8 cellular contexts compared by ENCODE assay signal in the genomic region with DNA sequence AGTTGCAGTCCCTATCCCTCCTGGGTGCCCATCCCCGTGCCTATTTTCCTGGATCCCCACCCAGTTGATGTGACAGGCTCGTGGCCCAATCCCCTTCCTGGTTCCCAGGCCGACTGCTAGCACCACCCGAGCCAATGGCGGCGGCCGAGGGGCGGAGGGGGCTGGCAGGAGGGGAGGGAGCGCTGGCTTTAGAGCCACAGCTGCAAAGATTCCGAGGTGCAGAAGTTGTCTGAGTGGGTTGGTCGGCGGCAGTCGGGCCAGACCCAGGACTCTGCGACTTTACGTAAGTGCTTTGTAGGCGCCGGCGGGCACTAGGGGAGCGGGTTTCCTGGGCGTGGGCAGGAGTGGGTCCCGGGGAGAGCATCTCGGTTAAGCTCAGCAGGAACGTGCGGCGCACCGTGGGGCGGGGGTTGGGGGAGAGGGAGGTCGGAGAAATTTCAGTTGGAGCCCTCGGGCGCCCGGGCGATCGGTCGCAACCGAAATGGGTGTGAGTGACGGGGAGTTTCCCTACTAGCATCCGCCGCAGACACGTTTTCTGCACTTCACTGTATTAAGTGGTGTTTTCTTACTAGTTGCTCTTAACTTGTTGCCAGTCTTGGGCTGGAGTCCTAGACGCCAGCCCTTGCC. TPM values are rescaled to one million over a fixed set of nuclear protein-coding genes. Genes with fewer than 3 reads are reported as not detected.
DNase-seq lines count a peak whose midpoint lies in the region; ATAC-seq and TF ChIP-seq lines count a peak whose summit lies in the region.

A gene with protein sequence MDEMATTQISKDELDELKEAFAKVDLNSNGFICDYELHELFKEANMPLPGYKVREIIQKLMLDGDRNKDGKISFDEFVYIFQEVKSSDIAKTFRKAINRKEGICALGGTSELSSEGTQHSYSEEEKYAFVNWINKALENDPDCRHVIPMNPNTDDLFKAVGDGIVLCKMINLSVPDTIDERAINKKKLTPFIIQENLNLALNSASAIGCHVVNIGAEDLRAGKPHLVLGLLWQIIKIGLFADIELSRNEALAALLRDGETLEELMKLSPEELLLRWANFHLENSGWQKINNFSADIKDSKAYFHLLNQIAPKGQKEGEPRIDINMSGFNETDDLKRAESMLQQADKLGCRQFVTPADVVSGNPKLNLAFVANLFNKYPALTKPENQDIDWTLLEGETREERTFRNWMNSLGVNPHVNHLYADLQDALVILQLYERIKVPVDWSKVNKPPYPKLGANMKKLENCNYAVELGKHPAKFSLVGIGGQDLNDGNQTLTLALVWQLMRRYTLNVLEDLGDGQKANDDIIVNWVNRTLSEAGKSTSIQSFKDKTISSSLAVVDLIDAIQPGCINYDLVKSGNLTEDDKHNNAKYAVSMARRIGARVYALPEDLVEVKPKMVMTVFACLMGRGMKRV (plus strand): TSS at position 197 of the 627 bp plus-strand sequence. CDS start 49,077 bp downstream, outside the sequence.

- H3K4me1 ChIP-seq in CD8-positive, alpha-beta T cell (ENCODE audit: insufficient read depth, low read length) = no peaks in the 10 kb centered on the region
- H3K4me1 ChIP-seq in fibroblast of lung (ENCODE audit: control insufficient read depth, extremely low read depth, insufficient read depth, low read length) = no peaks in the 10 kb centered on the region

- no peaks in the 10 kb centered on the region for H3K36me3 Mint-ChIP-seq in CD8-positive, alpha-beta T cell
- H3K36me3 Mint-ChIP-seq in WTC11 (no peaks in the 10 kb centered on the region), type B pancreatic cell (peaks cover 16% of the 10 kb centered on the region)

- peak within 1 kb of the TSS; percentile 48 for H2AFZ ChIP-seq in fibroblast of lung (ENCODE audit: low read length)

- ATAC-seq in CD8-positive, alpha-beta T cell = no peak
- ATAC-seq in GM19455 (IDR thresholded peaks at IDR 0.05; ENCODE audit: unreplicated experiment) = peak; percentile 70
- peak; percentile 92 for ATAC-seq in WTC11

- H3K27ac Mint-ChIP-seq in CD8-positive, alpha-beta T cell = no peak within 1 kb of the TSS
- H3K27ac Mint-ChIP-seq in WTC11 (peak within 1 kb of the TSS; percentile 92), type B pancreatic cell (peak within 1 kb of the TSS; percentile 99)

- peaks cover 8% of the 10 kb centered on the region for H3K27me3 Mint-ChIP-seq in CD8-positive, alpha-beta T cell (ENCODE audit: low read depth)
- H3K27me3 Mint-ChIP-seq in WTC11 (ENCODE audit: low read depth) (no peaks in the 10 kb centered on the region), type B pancreatic cell (no peaks in the 10 kb centered on the region)

- H3K9me3 Mint-ChIP-seq in CD8-positive, alpha-beta T cell = no peaks in the 10 kb centered on the region
- H3K9me3 Mint-ChIP-seq in WTC11 = no peaks in the 10 kb centered on the region
- H3K9me3 Mint-ChIP-seq in type B pancreatic cell = no peaks in the 10 kb centered on the region

- H3K79me2 ChIP-seq in fibroblast of lung (ENCODE audit: control insufficient read depth, insufficient read depth, low read length) = peaks cover 49% of the 10 kb centered on the region

- no peaks in the 10 kb centered on the region for H3K27me3 ChIP-seq in CD8-positive, alpha-beta T cell (ENCODE audit: insufficient read depth, low read length)
- H3K27me3 ChIP-seq in fibroblast of lung (ENCODE audit: control insufficient read depth, insufficient read depth, low read length) = no peaks in the 10 kb centered on the region

- H3K4me2 ChIP-seq in fibroblast of lung (ENCODE audit: extremely low read depth, insufficient read depth, low read length) = peak within 1 kb of the TSS; percentile 83

- H3K27ac ChIP-seq in CD8-positive, alpha-beta T cell (ENCODE audit: low read depth, low read length) = no peak within 1 kb of the TSS
- peak within 1 kb of the TSS; percentile 85 for H3K27ac ChIP-seq in fibroblast of lung (ENCODE audit: insufficient read depth, low read length)

- H3K9ac ChIP-seq in fibroblast of lung (ENCODE audit: insufficient read depth, low read length) = peak within 1 kb of the TSS; percentile 73

- TF ChIP-seq CTCF in CD8-positive, alpha-beta T cell (IDR thresholded peaks at IDR 0.05) = no peak
- TF ChIP-seq CTCF in WTC11 (IDR thresholded peaks at IDR 0.05) (no peak), fibroblast of lung (conservative IDR thresholded peaks at IDR 0.05 in 1 of 2, IDR thresholded peaks at IDR 0.05 in 1 of 2; ENCODE audit: low read depth in 1 of 2, low read length in 2 of 2) (no peak), type B pancreatic cell (conservative IDR thresholded peaks at IDR 0.05) (no peak)

- H3K9me3 ChIP-seq in CD8-positive, alpha-beta T cell (ENCODE audit: low read length) = no peaks in the 10 kb centered on the region
- H3K9me3 ChIP-seq in fibroblast of lung (ENCODE audit: control insufficient read depth, insufficient read depth, low read depth, low read length) = no peaks in the 10 kb centered on the region

- no peaks in the 10 kb centered on the region for H3K4me1 Mint-ChIP-seq in CD8-positive, alpha-beta T cell (ENCODE audit: low read depth)
- H3K4me1 Mint-ChIP-seq in WTC11 (peaks cover 17% of the 10 kb centered on the region; the same call in 1 of the 2 replicates), type B pancreatic cell (ENCODE audit: unreplicated experiment) (peaks cover 45% of the 10 kb centered on the region)

- intact Hi-C loops in CD8-positive, alpha-beta T cell (cut with DNase I, micrococcal nuclease) = no loop called here

- no peaks in the 10 kb centered on the region for H4K20me1 ChIP-seq in fibroblast of lung (ENCODE audit: control insufficient read depth, extremely low read depth, insufficient read depth, low read length)

- POLR2A ChIA-PET in CD8-positive, alpha-beta T cell (lab: Charles Lee) = no interaction called here
- POLR2A ChIA-PET in WTC11 (lab: Charles Lee) = interaction anchor here (1.5 kb wide), 1 partner anchor 27 kb away, joined by 6 read pairs; no protein-coding TSS in a partner anchor

- DNase-seq in CD8-positive, alpha-beta T cell = no peak
- DNase-seq in LHCN-M2 (ENCODE audit: low read depth) (peak; percentile 80), WTC11 (ENCODE audit: low spot score) (peak; percentile 81), fibroblast of lung (ENCODE audit: low read depth in 2 of 2) (peak; percentile 83 to 90), mucosa of gallbladder (ENCODE audit: low spot score) (peak; percentile 76), type B pancreatic cell (ENCODE audit: extremely low spot score, unreplicated experiment) (peak; percentile 88), NAMALWA (ENCODE audit: low spot score) (no peak)

- CTCF ChIA-PET in CD8-positive, alpha-beta T cell (lab: Charles Lee) = no interaction called here
- CTCF ChIA-PET in WTC11 (lab: Charles Lee) = no interaction called here

- H3K36me3 ChIP-seq in CD8-positive, alpha-beta T cell (ENCODE audit: insufficient read depth, low read length) = no peaks in the 10 kb centered on the region
- no peaks in the 10 kb centered on the region for H3K36me3 ChIP-seq in fibroblast of lung (ENCODE audit: control insufficient read depth, insufficient read depth, low read length)

- peak within 1 kb of the TSS; percentile 55 for H3K4me3 Mint-ChIP-seq in CD8-positive, alpha-beta T cell
- H3K4me3 Mint-ChIP-seq in WTC11 (peak within 1 kb of the TSS; percentile 91), type B pancreatic cell (peak within 1 kb of the TSS; percentile 99)

- H3K4me3 ChIP-seq in CD8-positive, alpha-beta T cell (ENCODE audit: low read depth, low read length) = no peak within 1 kb of the TSS
- H3K4me3 ChIP-seq in fibroblast of lung (replicated peaks in 1 of 4; ENCODE audit: control extremely low read depth in 1 of 4, insufficient read depth in 1 of 4, low read depth in 3 of 4, low read length in 4 of 4) = peak within 1 kb of the TSS; percentile 67 to 80 (median 74)

TF ChIP-seq in WTC11, 78 proteins besides CTCF, POLR2A, EP300 and RAD21 (continues in another document):
- TF ChIP-seq NR2C2 (CRISPR knock-in tag; IDR thresholded peaks at IDR 0.05) (no peak), NFYB (CRISPR knock-in tag; conservative IDR thresholded peaks at IDR 0.05; ENCODE audit: low read depth) (peak; percentile 67), SP1 (CRISPR knock-in tag; conservative IDR thresholded peaks at IDR 0.05) (peak; percentile 41), FOXP1 (CRISPR knock-in tag; IDR thresholded peaks at IDR 0.05; ENCODE audit: borderline replicate concordance) (no peak)
- TF ChIP-seq, protein P1, sequence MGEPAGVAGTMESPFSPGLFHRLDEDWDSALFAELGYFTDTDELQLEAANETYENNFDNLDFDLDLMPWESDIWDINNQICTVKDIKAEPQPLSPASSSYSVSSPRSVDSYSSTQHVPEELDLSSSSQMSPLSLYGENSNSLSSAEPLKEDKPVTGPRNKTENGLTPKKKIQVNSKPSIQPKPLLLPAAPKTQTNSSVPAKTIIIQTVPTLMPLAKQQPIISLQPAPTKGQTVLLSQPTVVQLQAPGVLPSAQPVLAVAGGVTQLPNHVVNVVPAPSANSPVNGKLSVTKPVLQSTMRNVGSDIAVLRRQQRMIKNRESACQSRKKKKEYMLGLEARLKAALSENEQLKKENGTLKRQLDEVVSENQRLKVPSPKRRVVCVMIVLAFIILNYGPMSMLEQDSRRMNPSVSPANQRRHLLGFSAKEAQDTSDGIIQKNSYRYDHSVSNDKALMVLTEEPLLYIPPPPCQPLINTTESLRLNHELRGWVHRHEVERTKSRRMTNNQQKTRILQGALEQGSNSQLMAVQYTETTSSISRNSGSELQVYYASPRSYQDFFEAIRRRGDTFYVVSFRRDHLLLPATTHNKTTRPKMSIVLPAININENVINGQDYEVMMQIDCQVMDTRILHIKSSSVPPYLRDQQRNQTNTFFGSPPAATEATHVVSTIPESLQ (CRISPR knock-in tag; IDR thresholded peaks at IDR 0.05) = no peak

RNA-seq across cellular contexts. Expression of the gene that starts here (rescaled TPM):
- not detected for total RNA-seq in CD8-positive, alpha-beta T cell
- total RNA-seq in LHCN-M2 (2014; rRNA removed) (108 and 124 TPM in 2 replicates), WTC11 (2021) (82.2 to 96.7 TPM (median 83.8 TPM) in 3 replicates), fibroblast of lung (223 and 277 TPM in 2 replicates), mucosa of gallbladder (88.2 TPM), type B pancreatic cell (ENCODE audit: low replicate concordance) (197 and 481 TPM in 2 replicates)
- 61.9 TPM for polyA plus RNA-seq in LHCN-M2 (2012)
- 210 and 262 TPM in 2 replicates for polyA plus RNA-seq in fibroblast of lung
- polyA plus RNA-seq in fibroblast of lung (2012) = 146 and 158 TPM in 2 replicates
- polyA minus RNA-seq in fibroblast of lung (ENCODE audit: low replicate concordance) = 17.9 and 21.4 TPM in 2 replicates

Comparison
In these comparisons a context has a peak if more than half of its experiments do, and no peak if none do; other contexts are left out.
1. RNA of the gene that starts here (total RNA-seq): 223 to 277 TPM in fibroblast of lung, 197 to 481 TPM in type B pancreatic cell, 108 to 124 TPM in LHCN-M2, 82.2 to 96.7 TPM in WTC11 and 88.2 TPM in mucosa of gallbladder (single experiment); not detected in CD8-positive, alpha-beta T cell; every median in the first group is over 10 times any median in the second.
2. DNase-seq: peak in LHCN-M2 (single experiment), WTC11 (single experiment), fibroblast of lung (2 of 2), mucosa of gallbladder (single experiment) and type B pancreatic cell (single experiment); none in CD8-positive, alpha-beta T cell (0 of 7) and NAMALWA (single experiment).
3. Peak in every context shown above with its lines, with median percentiles within 50 percentile points of each other: H3K4me3 Mint-ChIP-seq.